Comparison of ENCODE assay signal across 10 cellular contexts in the genomic region with DNA sequence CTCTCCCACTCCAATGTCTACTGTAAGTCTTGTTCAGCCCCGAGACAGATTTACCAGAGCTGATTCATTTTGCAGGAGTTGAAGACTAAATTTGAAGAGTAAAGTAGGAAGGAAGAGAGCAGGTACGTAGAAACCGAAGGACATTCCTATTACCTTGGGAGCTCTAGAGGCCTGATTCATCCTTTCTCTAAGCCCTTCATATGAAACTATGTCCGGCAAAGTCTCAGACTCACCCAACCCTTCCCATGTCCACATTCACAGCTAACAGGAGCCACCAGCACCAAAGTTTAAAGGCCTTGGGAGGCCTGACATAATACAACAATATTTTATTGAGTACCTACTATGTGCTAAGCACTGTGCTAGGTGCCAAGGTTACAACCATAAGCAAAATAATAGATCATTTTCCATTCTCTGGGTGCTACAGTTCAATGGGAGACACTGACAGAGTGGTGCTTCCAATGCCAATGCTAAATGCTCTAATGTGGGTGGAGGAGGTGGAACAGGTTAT.
DNase-seq lines count a peak whose midpoint lies in the region; ATAC-seq, FAIRE-seq and TF ChIP-seq lines count a peak whose summit lies in the region.
"Had no signal": no experiment of that assay in that cellular context is flagged by ENCODE, and none has a peak within 500 bp of the region (broad histone marks: within the 10 kb centered on the region; RNA-seq: fewer than 3 reads in every experiment).

No MANE protein-coding gene starts in this region.

- peaks cover 23% of the 10 kb centered on the region for H3K4me1 Mint-ChIP-seq in activated naive CD4-positive, alpha-beta T cell treated with anti-CD3 and anti-CD28 coated beads, Interleukin-2, amount 50 U/mL, for 24 hours
- H3K4me1 Mint-ChIP-seq in activated T-helper 2 cell treated with anti-CD3 and anti-CD28 coated beads, Interferon-gamma antibody, Interleukin-2, Interleukin-4, amounts not matched to agents 10 μg/mL and 5 μg/mL and 100 μg/mL, durations not matched to agents 14 hours and 24 hours and 36 hours (ENCODE audit: low read depth): peaks cover 30% of the 10 kb centered on the region

- H3K9me1 ChIP-seq in keratinocyte (ENCODE audit: control insufficient read depth, extremely low read depth, insufficient read depth, low read length): no peaks in the 10 kb centered on the region

- no peaks in the 10 kb centered on the region for H3K27me3 Mint-ChIP-seq in activated naive CD4-positive, alpha-beta T cell treated with anti-CD3 and anti-CD28 coated beads, Interleukin-2, amount 50 U/mL, for 24 hours
- no peaks in the 10 kb centered on the region for H3K27me3 Mint-ChIP-seq in activated T-helper 2 cell treated with anti-CD3 and anti-CD28 coated beads, Interferon-gamma antibody, Interleukin-2, Interleukin-4, amounts not matched to agents 10 μg/mL and 5 μg/mL and 100 μg/mL, durations not matched to agents 14 hours and 24 hours and 36 hours (ENCODE audit: low read depth)

- no peak overlapping the region for H2AFZ ChIP-seq in keratinocyte (ENCODE audit: control insufficient read depth, low read length)

- H3K27ac ChIP-seq in keratinocyte (ENCODE audit: control insufficient read depth, insufficient read depth, low read length) (peak overlapping the region; percentile 89), upper lobe of right lung (peak overlapping the region; percentile 39)
- H3K27ac ChIP-seq: BLaER1 had no signal

- no peaks in the 10 kb centered on the region for H3K79me2 ChIP-seq in keratinocyte (ENCODE audit: control insufficient read depth, insufficient read depth, low read length)

- peak overlapping the region; percentile 58 for H3K9ac ChIP-seq in keratinocyte (ENCODE audit: control insufficient read depth, extremely low read depth, insufficient read depth, low read length)
- H3K9ac ChIP-seq: BLaER1 had no signal

- no peak for TF ChIP-seq POLR2A in lower leg skin (IDR thresholded peaks at IDR 0.05)

- WGBS in lower leg skin, 2 donors: 92 to 95% methylated on average over 4 of the region's 4 CpGs

- intact Hi-C loops in activated T-helper 2 cell treated with anti-CD3 and anti-CD28 coated beads, Interferon-gamma antibody, Interleukin-2, Interleukin-4, amounts not matched to agents 10 μg/mL and 5 μg/mL and 100 μg/mL, durations not matched to agents 14 hours and 24 hours and 36 hours (cut with micrococcal nuclease): loop anchor here (1.0 to 2.0 kb wide), 11 partner anchors 11 to 614 kb away; a partner anchor contains a TSS
- intact Hi-C loops in upper lobe of right lung (cut with DNase I) (no loop called here), lower leg skin (cut with DNase I; ENCODE audit: low total_unique reads) (no loop called here)

- H3K36me3 ChIP-seq in keratinocyte (ENCODE audit: control insufficient read depth in 2 of 2, extremely low read depth in 1 of 2, insufficient read depth in 2 of 2, low read length in 2 of 2) (no peaks in the 10 kb centered on the region), upper lobe of right lung (no peaks in the 10 kb centered on the region)
- H3K36me3 ChIP-seq: BLaER1 had no signal

- DNase-seq in activated naive CD4-positive, alpha-beta T cell (lab: John Stamatoyannopoulos, UW): no peak
- DNase-seq in activated T-helper 2 cell treated with anti-CD3 and anti-CD28 coated beads, Interferon-gamma antibody, Interleukin-2, Interleukin-4, amounts not matched to agents 10 μg/mL and 5 μg/mL and 100 μg/mL, durations not matched to agents 14 hours and 24 hours and 36 hours (ENCODE audit: low spot score): no peak
- DNase-seq in keratinocyte (ENCODE audit: low read depth, low spot score) (no peak), upper lobe of right lung (no peak), lower leg skin (ENCODE audit: low spot score in 2 of 2) (no peak), NCI-H128 (lab: John Stamatoyannopoulos, UW; ENCODE audit: unreplicated experiment) (no peak)
- DNase-seq: NCI-H748 treated with DMSO at 0.1 percent for 48 hours had no signal

- dilution Hi-C loops in keratinocyte (cut with MboI; ENCODE audit: extremely low pct_ligation_motif_present, low sequenced_read_pairs): no loop called here

- H4K20me1 ChIP-seq in keratinocyte (ENCODE audit: control insufficient read depth, extremely low read depth, insufficient read depth, low read length): no peaks in the 10 kb centered on the region
- H4K20me1 ChIP-seq: BLaER1 had no signal

- H3K9me3 Mint-ChIP-seq in activated naive CD4-positive, alpha-beta T cell treated with anti-CD3 and anti-CD28 coated beads, Interleukin-2, amount 50 U/mL, for 24 hours: no peaks in the 10 kb centered on the region
- H3K9me3 Mint-ChIP-seq in activated T-helper 2 cell treated with anti-CD3 and anti-CD28 coated beads, Interferon-gamma antibody, Interleukin-2, Interleukin-4, amounts not matched to agents 10 μg/mL and 5 μg/mL and 100 μg/mL, durations not matched to agents 14 hours and 24 hours and 36 hours: no peaks in the 10 kb centered on the region

- H3K4me3 Mint-ChIP-seq in activated naive CD4-positive, alpha-beta T cell treated with anti-CD3 and anti-CD28 coated beads, Interleukin-2, amount 50 U/mL, for 24 hours: peak overlapping the region; percentile 85
- H3K4me3 Mint-ChIP-seq in activated T-helper 2 cell treated with anti-CD3 and anti-CD28 coated beads, Interferon-gamma antibody, Interleukin-2, Interleukin-4, amounts not matched to agents 10 μg/mL and 5 μg/mL and 100 μg/mL, durations not matched to agents 14 hours and 24 hours and 36 hours (ENCODE audit: low read depth): peak overlapping the region; percentile 15

- peak overlapping the region; percentile 93 for H3K4me2 ChIP-seq in keratinocyte (ENCODE audit: control insufficient read depth, extremely low read depth, insufficient read depth, low read depth, low read length)
- H3K4me2 ChIP-seq: BLaER1 had no signal

- FAIRE-seq in keratinocyte (lab: Jason Lieb, UNC): no peak

- ATAC-seq in upper lobe of right lung (no peak), GM19023 (IDR thresholded peaks at IDR 0.05; ENCODE audit: unreplicated experiment) (no peak)

- H3K27ac Mint-ChIP-seq in activated naive CD4-positive, alpha-beta T cell treated with anti-CD3 and anti-CD28 coated beads, Interleukin-2, amount 50 U/mL, for 24 hours: peak overlapping the region; percentile 99
- H3K27ac Mint-ChIP-seq in activated T-helper 2 cell treated with anti-CD3 and anti-CD28 coated beads, Interferon-gamma antibody, Interleukin-2, Interleukin-4, amounts not matched to agents 10 μg/mL and 5 μg/mL and 100 μg/mL, durations not matched to agents 14 hours and 24 hours and 36 hours: peak overlapping the region; percentile 97

- H3K4me3 ChIP-seq in keratinocyte (ENCODE audit: control insufficient read depth in 2 of 3, extremely low read depth in 1 of 3, insufficient read depth in 2 of 3, low read depth in 1 of 3, low read length in 3 of 3) (peak overlapping the region in 2 of 3 experiments; percentile 21 to 54), upper lobe of right lung (no peak overlapping the region), lower leg skin (ENCODE audit: low read depth, poor library complexity, severe bottlenecking) (no peak overlapping the region)
- H3K4me3 ChIP-seq: BLaER1 had no signal

- H3K27me3 ChIP-seq in keratinocyte (ENCODE audit: control insufficient read depth, extremely low read depth, insufficient read depth, low read length): no peaks in the 10 kb centered on the region
- H3K27me3 ChIP-seq in upper lobe of right lung: no peaks in the 10 kb centered on the region
- H3K27me3 ChIP-seq: BLaER1 had no signal

- TF ChIP-seq CTCF in keratinocyte (optimal IDR thresholded peaks at IDR 0.05 in 1 of 3, IDR thresholded peaks at IDR 0.05 in 1 of 3, conservative IDR thresholded peaks at IDR 0.05 in 1 of 3; ENCODE audit: extremely low read depth in 1 of 3, insufficient read depth in 2 of 3, low read length in 3 of 3) (no peak), upper lobe of right lung (IDR thresholded peaks at IDR 0.05) (no peak), lower leg skin (IDR thresholded peaks at IDR 0.05) (no peak)

- H3K4me1 ChIP-seq in keratinocyte (ENCODE audit: control insufficient read depth, extremely low read depth, insufficient read depth, low read length) (peaks cover 33% of the 10 kb centered on the region), upper lobe of right lung (peaks cover 13% of the 10 kb centered on the region)

- H3K36me3 Mint-ChIP-seq in activated naive CD4-positive, alpha-beta T cell treated with anti-CD3 and anti-CD28 coated beads, Interleukin-2, amount 50 U/mL, for 24 hours: no peaks in the 10 kb centered on the region
- peaks cover 4% of the 10 kb centered on the region for H3K36me3 Mint-ChIP-seq in activated T-helper 2 cell treated with anti-CD3 and anti-CD28 coated beads, Interferon-gamma antibody, Interleukin-2, Interleukin-4, amounts not matched to agents 10 μg/mL and 5 μg/mL and 100 μg/mL, durations not matched to agents 14 hours and 24 hours and 36 hours (ENCODE audit: low read depth)

- H3K9me3 ChIP-seq in keratinocyte (ENCODE audit: control insufficient read depth, low read depth, low read length) (no peaks in the 10 kb centered on the region), upper lobe of right lung (no peaks in the 10 kb centered on the region)

Comparison
In these comparisons a context has a peak if more than half of its experiments do, and no peak if none do; other contexts are left out.
1. H3K4me3 ChIP-seq: peak in keratinocyte (2 of 3); none in upper lobe of right lung (single experiment) and lower leg skin (single experiment).